Comparison of ENCODE assay signal across 8 cellular contexts in the genomic region with DNA sequence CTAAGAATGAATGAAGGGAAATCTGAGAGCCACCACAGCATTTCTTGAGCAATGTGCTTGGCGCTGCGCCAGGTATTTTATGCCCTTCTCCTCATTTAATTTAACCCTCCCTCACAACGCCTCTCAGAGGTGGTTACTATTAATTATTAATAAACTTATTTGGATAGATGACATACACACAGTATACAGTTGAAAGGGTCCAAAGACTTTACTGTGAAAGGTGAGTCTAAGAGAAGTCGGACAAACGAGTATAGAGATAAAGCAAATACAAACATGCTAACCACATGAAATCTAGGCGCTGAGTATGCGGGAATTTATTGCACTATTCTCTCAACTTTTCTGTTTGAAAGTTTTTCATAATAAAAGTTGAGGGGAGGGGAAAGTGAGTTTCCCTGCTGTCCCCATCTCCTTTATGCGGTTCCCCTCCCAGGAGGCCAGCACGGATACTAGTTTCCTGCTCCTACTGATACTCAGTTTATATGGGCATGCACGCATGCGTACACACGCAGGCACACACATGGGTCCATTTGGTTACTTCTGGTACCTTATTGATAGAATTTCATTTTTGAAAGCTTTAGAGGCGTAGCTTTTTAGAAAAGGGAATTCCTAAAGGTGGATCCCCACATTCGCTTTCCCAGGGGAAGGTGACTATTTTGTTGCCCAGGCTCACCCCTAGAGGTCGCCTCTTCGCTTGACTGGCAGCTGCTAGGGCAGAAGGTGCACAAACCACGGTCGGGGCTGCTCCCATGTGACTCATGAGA. TPM values are rescaled to one million over a fixed set of nuclear protein-coding genes. Genes with fewer than 3 reads are reported as not detected.
DNase-seq lines count a peak whose midpoint lies in the region; ATAC-seq, FAIRE-seq and TF ChIP-seq lines count a peak whose summit lies in the region.

No MANE protein-coding gene starts in this region.

- TF ChIP-seq CTCF in fibroblast of villous mesenchyme (IDR thresholded peaks at IDR 0.05; ENCODE audit: insufficient read depth, low read depth, low read length), result peak; percentile 81

- peak; percentile 96 for ATAC-seq in GM19463 (IDR thresholded peaks at IDR 0.05; ENCODE audit: unreplicated experiment)

- no peak overlapping the region for H3K4me3 ChIP-seq in fibroblast of villous mesenchyme (ENCODE audit: low read depth, low read length)

- peak; percentile 81 for FAIRE-seq in HTR-8/SVneo (lab: Jason Lieb, UNC)

- no peak overlapping the region for H3K27ac ChIP-seq in substantia nigra (ENCODE audit: low read depth, low read length, poor library complexity, severe bottlenecking)

- DNase-seq in COLO668 (lab: John Stamatoyannopoulos, UW; ENCODE audit: unreplicated experiment), result peak; percentile 55
- peak; percentile 87 for DNase-seq in HTR-8/SVneo (ENCODE audit: insufficient read length, low spot score)
- peak; percentile 87 for DNase-seq in RPMI7951 (ENCODE audit: low read depth)
- DNase-seq in activated T-helper 9 cell treated with anti-CD3 and anti-CD28 coated beads, Interleukin-2, amount 50 U/mL, for 16 hours (ENCODE audit: low read depth), result peak; percentile 59
- DNase-seq in fibroblast of villous mesenchyme (ENCODE audit: low read depth), result peak; percentile 64
- DNase-seq in non-pigmented ciliary epithelial cell (ENCODE audit: low read depth), result peak; percentile 36
- peak in 44 of 49 donors; percentile 2 to 77 (median 44) for DNase-seq in substantia nigra (lab: John Stamatoyannopoulos, UW)

RNA-seq across cellular contexts. Expression of gene KCTD6, which starts 28.5 kb away (rescaled TPM):
- total RNA-seq in RPMI7951 (2014; rRNA removed; shearing (Covaris generic)), result 17.2 and 20.8 TPM in 2 replicates
- 8.1 and 10.4 TPM in 2 replicates for total RNA-seq in fibroblast of villous mesenchyme

RNA-seq across cellular contexts. Expression of gene PDHB, which starts 29.7 kb away (rescaled TPM):
- 201 and 242 TPM in 2 replicates for total RNA-seq in RPMI7951 (2014; rRNA removed; shearing (Covaris generic))
- 102 and 114 TPM in 2 replicates for total RNA-seq in fibroblast of villous mesenchyme

Comparison
In these comparisons a context has a peak if more than half of its experiments do, and no peak if none do; other contexts are left out.
1. DNase-seq: peak in every context shown above with its lines; median percentile 87 in HTR-8/SVneo; 87 in RPMI7951; 64 in fibroblast of villous mesenchyme; 59 in activated T-helper 9 cell treated with anti-CD3 and anti-CD28 coated beads, Interleukin-2, amount 50 U/mL, for 16 hours; 55 in COLO668; 44 in substantia nigra; 36 in non-pigmented ciliary epithelial cell.